In genomic region chr6:69792292-69792691, GRCh38 we compare ENCODE assay signal across 23 cellular contexts. TPM values are rescaled to one million over a fixed set of nuclear protein-coding genes. Genes with fewer than 3 reads are reported as not detected.
A peak's percentile ranks its signal among the peaks of the same experiment; 100 is the strongest.
DNase-seq lines count a peak whose midpoint lies in the region; ATAC-seq and TF ChIP-seq lines count a peak whose summit lies in the region.
"Had no signal": no experiment of that assay in that cellular context is flagged by ENCODE, and none has a peak within 500 bp of the region (broad histone marks: within the 10 kb centered on the region; RNA-seq: fewer than 3 reads in every experiment).

No MANE protein-coding gene starts in this region.

- no peak overlapping the region for H3K4me3 ChIP-seq in heart left ventricle
- H3K4me3 ChIP-seq in stomach smooth muscle (ENCODE audit: low read length in 2 of 2) = no peak overlapping the region
- H3K4me3 ChIP-seq: lung, upper lobe of left lung had no signal

- H3K9ac ChIP-seq in stomach smooth muscle (ENCODE audit: low read length in 2 of 2) = no peak overlapping the region

- H3K27me3 ChIP-seq in heart left ventricle = no peaks in the 10 kb centered on the region
- H3K27me3 ChIP-seq in stomach smooth muscle (ENCODE audit: control insufficient read depth in 1 of 2, insufficient read depth in 2 of 2, low read length in 2 of 2) = no peaks in the 10 kb centered on the region
- H3K27me3 ChIP-seq: upper lobe of left lung had no signal

- TF ChIP-seq CTCF in heart left ventricle (IDR thresholded peaks at IDR 0.05) (no peak), brain (conservative IDR thresholded peaks at IDR 0.05) (no peak)

- H3K27ac ChIP-seq in heart left ventricle (peak overlapping the region in 10 of 12 donors; percentile 13 to 76 (median 58)), stomach smooth muscle (ENCODE audit: low read length) (peak overlapping the region; percentile 46)
- H3K27ac ChIP-seq: C4-2B, RWPE1 had no signal

- no peak for ATAC-seq in heart left ventricle
- ATAC-seq in memory B cell (ENCODE audit: low read depth) = no peak
- ATAC-seq in GM18907 (IDR thresholded peaks at IDR 0.05; ENCODE audit: unreplicated experiment) = no peak
- ATAC-seq: naive thymus-derived CD8-positive, alpha-beta T cell had no signal

- H3K36me3 ChIP-seq in heart left ventricle (peaks cover 0 to 23% (median 18%) of the 10 kb centered on the region in 9 donors), stomach smooth muscle (ENCODE audit: control insufficient read depth in 2 of 2, insufficient read depth in 2 of 2, low read length in 2 of 2) (no peaks in the 10 kb centered on the region)

- intact Hi-C loops in heart left ventricle (cut with DNase I) = no loop called here
- intact Hi-C loops in cardiac septum (cut with DNase I) = no loop called here

- no peak for TF ChIP-seq POLR2A in heart left ventricle (IDR thresholded peaks at IDR 0.05)

- peaks cover 0 to 57% (median 34%) of the 10 kb centered on the region in 12 donors for H3K4me1 ChIP-seq in heart left ventricle
- H3K4me1 ChIP-seq in stomach smooth muscle (ENCODE audit: control insufficient read depth, insufficient read depth, low read length) = no peaks in the 10 kb centered on the region

- peaks cover 17% of the 10 kb centered on the region for H3K36me3 Mint-ChIP-seq in brain
- peaks cover 13% of the 10 kb centered on the region for H3K36me3 Mint-ChIP-seq in memory B cell

- H3K27me3 Mint-ChIP-seq in brain (peaks cover 4% of the 10 kb centered on the region), memory B cell (no peaks in the 10 kb centered on the region)
- H3K27me3 Mint-ChIP-seq: dendritic cell treated with granulocyte-macrophage colony-stimulating factor and Interleukin-4, amounts not matched to agents 40 ng/mL and 50 ng/mL, for 4 days; naive thymus-derived CD8-positive, alpha-beta T cell had no signal

- peaks cover 0 to 5% (median 0%) of the 10 kb centered on the region in 5 experiments for H3K9me3 Mint-ChIP-seq in brain
- H3K9me3 Mint-ChIP-seq in memory B cell = no peaks in the 10 kb centered on the region
- H3K9me3 Mint-ChIP-seq: dendritic cell treated with granulocyte-macrophage colony-stimulating factor and Interleukin-4, amounts not matched to agents 40 ng/mL and 50 ng/mL, for 4 days; naive thymus-derived CD8-positive, alpha-beta T cell had no signal

- H3K9me3 ChIP-seq in heart left ventricle (no peaks in the 10 kb centered on the region), stomach smooth muscle (ENCODE audit: control insufficient read depth in 2 of 2, low read length in 2 of 2) (no peaks in the 10 kb centered on the region)
- H3K9me3 ChIP-seq: upper lobe of left lung had no signal

- H3K4me1 Mint-ChIP-seq in brain (peaks cover 44% of the 10 kb centered on the region), memory B cell (peaks cover 45% of the 10 kb centered on the region)

- DNase-seq in heart left ventricle (no peak), cardiac septum (ENCODE audit: low spot score) (no peak), memory B cell (ENCODE audit: low spot score in 2 of 2) (no peak), T-helper 9 cell (no peak), NCI-H187 (lab: John Stamatoyannopoulos, UW) (no peak)
- DNase-seq: activated CD4-positive, alpha-beta T cell treated with anti-CD3 and anti-CD28 coated beads, Interleukin-2, amount 50 U/mL, for 1 hour; activated CD8-positive, alpha-beta memory T cell treated with anti-CD3 and anti-CD28 coated beads, Interleukin-2, amount 50 U/mL, for 48 hours; activated gamma-delta T cell; DMS53; MV-4-11; naive thymus-derived CD8-positive, alpha-beta T cell; NCI-H2029; NCI-H446 treated with DMSO at 0.1 percent for 48 hours; posterior cingulate gyrus; SW 1271; upper lobe of left lung had no signal

- H3K27ac Mint-ChIP-seq in brain = peak overlapping the region in 3 of 5 experiments; percentile 18 to 40 (median 33)
- H3K27ac Mint-ChIP-seq in memory B cell = peak overlapping the region; percentile 35
- H3K27ac Mint-ChIP-seq: dendritic cell treated with granulocyte-macrophage colony-stimulating factor and Interleukin-4, amounts not matched to agents 40 ng/mL and 50 ng/mL, for 4 days had no signal

- H3K4me3 Mint-ChIP-seq in brain (peak overlapping the region in 2 of 5 experiments; percentile 40 to 49), memory B cell (peak overlapping the region; percentile 68)
- H3K4me3 Mint-ChIP-seq: dendritic cell treated with granulocyte-macrophage colony-stimulating factor and Interleukin-4, amounts not matched to agents 40 ng/mL and 50 ng/mL, for 4 days had no signal

RNA-seq across cellular contexts. Expression of gene LMBRD1, which starts 4.5 kb away (rescaled TPM):
- 10 to 100 TPM; 41.7 to 53.6 (median 45.1) TPM for total RNA-seq in heart left ventricle
- polyA plus RNA-seq in heart left ventricle = 10 to 100 TPM; 37.0 to 52.3 TPM
- total RNA-seq in cardiac septum = 37.0 TPM
- 48.7 TPM for polyA plus RNA-seq in brain (ENCODE audit: insufficient read depth, low read depth, low replicate concordance)
